16 cellular contexts compared by ENCODE assay signal in the genomic region with DNA sequence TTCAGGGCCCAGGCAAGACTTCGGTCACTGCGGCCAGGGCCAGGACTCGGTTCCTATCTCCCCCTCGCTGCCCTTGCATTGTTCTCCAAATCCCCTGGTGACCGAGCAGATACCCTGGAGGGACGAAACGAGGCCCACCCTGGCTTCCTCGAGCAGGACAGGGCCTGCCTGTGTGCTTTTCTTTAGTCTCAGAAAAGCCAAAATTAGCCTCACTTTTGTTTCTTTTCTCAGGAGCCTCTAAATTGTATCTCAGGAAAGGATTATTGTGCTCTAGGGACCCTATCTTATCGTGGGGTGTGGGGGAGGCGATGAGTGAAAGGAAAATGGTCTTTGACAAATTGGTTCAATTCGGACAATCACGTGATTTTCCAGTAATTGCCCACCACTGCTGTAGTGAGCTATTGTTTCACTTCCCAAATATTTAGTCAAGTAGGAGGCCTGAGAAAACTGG.
DNase-seq lines count a peak whose midpoint lies in the region; ATAC-seq, FAIRE-seq and TF ChIP-seq lines count a peak whose summit lies in the region.
"Had no signal": no experiment of that assay in that cellular context is flagged by ENCODE, and none has a peak within 500 bp of the region (broad histone marks: within the 10 kb centered on the region; RNA-seq: fewer than 3 reads in every experiment).

No MANE protein-coding gene starts in this region.

- intact Hi-C loops in IMR-90 (cut with micrococcal nuclease) = no loop called here
- intact Hi-C loops in K562 (cut with micrococcal nuclease) = loop anchor here (5.0 kb wide), 1 partner anchor 239 kb away; no protein-coding TSS in a partner anchor
- intact Hi-C loops in HepG2 (cut with micrococcal nuclease; ENCODE audit: unreplicated experiment) = loop anchor here (5.0 kb wide), 1 partner anchor 84 kb away; the partner anchor contains the start of gene ATP13A3
- intact Hi-C loops in dorsolateral prefrontal cortex (cut with DNase I) = no loop called here

- peak overlapping the region; percentile 90 for H2AFZ ChIP-seq in IMR-90 (replicated peaks; ENCODE audit: low read length, poor library complexity)
- peak overlapping the region; percentile 88 for H2AFZ ChIP-seq in K562 (ENCODE audit: low read depth, low read length)
- no peak overlapping the region for H2AFZ ChIP-seq in HepG2 (ENCODE audit: low read length)

- H2BK5ac ChIP-seq in IMR-90 (ENCODE audit: low read depth, low read length, poor library complexity, severe bottlenecking) = peak overlapping the region; percentile 89

- peak overlapping the region; percentile 100 for H2BK120ac ChIP-seq in IMR-90 (ENCODE audit: low read depth, low read length)

- FAIRE-seq in K562 (lab: Jason Lieb, UNC) = peak; percentile 11
- no peak for FAIRE-seq in HepG2 (lab: Jason Lieb, UNC)
- FAIRE-seq: TTC549 had no signal

- peak overlapping the region; percentile 92 for H2BK15ac ChIP-seq in IMR-90 (ENCODE audit: low read depth, low read length)

- peak overlapping the region; percentile 98 for H2AK5ac ChIP-seq in IMR-90 (ENCODE audit: low read depth, low read length)

- H3K4ac ChIP-seq in IMR-90 (ENCODE audit: low read depth, low read length) = peak overlapping the region; percentile 99

- TF ChIP-seq RAD21 in IMR-90 (IDR thresholded peaks at IDR 0.05; ENCODE audit: low read length) (no peak), K562 (CRISPR knock-in tag; conservative IDR thresholded peaks at IDR 0.05 in 1 of 2, IDR thresholded peaks at IDR 0.05 in 1 of 2) (no peak), HepG2 (CRISPR knock-in tag; IDR thresholded peaks at IDR 0.05) (no peak)

- peak overlapping the region; percentile 98 for H3K23ac ChIP-seq in IMR-90 (ENCODE audit: low read depth, low read length)

- H3K4me1 ChIP-seq in IMR-90 (ENCODE audit: control insufficient read depth, insufficient read depth, low read length) (peaks cover 28% of the 10 kb centered on the region), K562 (replicated peaks in 1 of 2; ENCODE audit: control insufficient read depth in 2 of 2, insufficient read depth in 2 of 2, low read length in 2 of 2) (peaks cover 39 to 45% of the 10 kb centered on the region in 2 experiments), HepG2 (ENCODE audit: insufficient read depth, low read length) (peaks cover 51% of the 10 kb centered on the region), subcutaneous abdominal adipose tissue (ENCODE audit: control insufficient read depth in 5 of 5, insufficient read depth in 5 of 5, low read length in 5 of 5) (peaks cover 27 to 61% (median 38%) of the 10 kb centered on the region in 5 donors)
- H3K4me1 ChIP-seq: prostate gland had no signal

- TF ChIP-seq POLR2A in IMR-90 (IDR thresholded peaks at IDR 0.05; ENCODE audit: low read depth, low read length) (peak; percentile 1; the same call in 1 of the 2 replicates), K562 (conservative IDR thresholded peaks at IDR 0.05) (no peak), HepG2 (IDR thresholded peaks at IDR 0.05; ENCODE audit: insufficient read depth in 1 of 2, low read depth in 2 of 2, low read length in 2 of 2) (no peak)

- ATAC-seq in IMR-90 (ENCODE audit: low read depth) (no peak), K562 (no peak), HepG2 (no peak), HG02973 (IDR thresholded peaks at IDR 0.05; ENCODE audit: unreplicated experiment) (no peak)
- ATAC-seq: stimulated activated naive CD8-positive, alpha-beta T cell treated with anti-CD3 and anti-CD28 coated beads, Interleukin-15, Interleukin-2, amounts not matched to agents 100 U/mL and 50 U/mL, for 24 hours had no signal

- no peak for TF ChIP-seq EP300 in K562 (IDR thresholded peaks at IDR 0.05; ENCODE audit: low read length)
- no peak for TF ChIP-seq EP300 in HepG2 (IDR thresholded peaks at IDR 0.05; ENCODE audit: low read depth in 2 of 2, low read length in 2 of 2)
- no peak for TF ChIP-seq EP300 in HepG2 (CRISPR knock-in tag; IDR thresholded peaks at IDR 0.05; ENCODE audit: borderline replicate concordance)

- H3K79me2 ChIP-seq in K562 (ENCODE audit: control insufficient read depth, insufficient read depth, low read length) = no peaks in the 10 kb centered on the region
- no peaks in the 10 kb centered on the region for H3K79me2 ChIP-seq in HepG2 (ENCODE audit: insufficient read depth, low read length)

- H3K9me1 ChIP-seq in IMR-90 (ENCODE audit: insufficient read depth, low read length) (peaks cover 31% of the 10 kb centered on the region), K562 (ENCODE audit: control insufficient read depth, insufficient read depth, low read length) (peaks cover 2% of the 10 kb centered on the region)

- POLR2A ChIA-PET in IMR-90 (lab: Charles Lee; ENCODE audit: unreplicated experiment) (no interaction called here), K562 (lab: Yijun Ruan, JAX) (interaction anchor here (1.0 to 2.9 kb wide), 3 partner anchors 13 to 21 kb away, joined by 4 to 10 read pairs (median 4); no protein-coding TSS in a partner anchor), HepG2 (lab: Yijun Ruan, JAX) (interaction anchor here (1.0 to 3.5 kb wide), 8 partner anchors 9 to 175 kb away, joined by 3 to 24 read pairs (median 6); no protein-coding TSS in a partner anchor)

- no TSS peak for BruUV-seq in IMR-90 (replicated peaks; lab: Mats Ljungman, UMichigan)
- no TSS peak for BruUV-seq in K562 (replicated peaks; lab: Mats Ljungman, UMichigan)
- BruUV-seq in HepG2 (replicated peaks; lab: Mats Ljungman, UMichigan) = no TSS peak

- H4K91ac ChIP-seq in IMR-90 (ENCODE audit: insufficient read depth, low read depth, low read length) = peak overlapping the region; percentile 97

- H3K36me3 ChIP-seq in IMR-90 (ENCODE audit: control insufficient read depth, insufficient read depth, low read length) (no peaks in the 10 kb centered on the region), K562 (ENCODE audit: control insufficient read depth, insufficient read depth, low read length) (no peaks in the 10 kb centered on the region), HepG2 (replicated peaks in 1 of 2; ENCODE audit: control insufficient read depth in 1 of 2, insufficient read depth in 2 of 2, low read length in 2 of 2) (no peaks in the 10 kb centered on the region), subcutaneous abdominal adipose tissue (ENCODE audit: control insufficient read depth in 5 of 5, insufficient read depth in 5 of 5, low read length in 5 of 5) (no peaks in the 10 kb centered on the region)
- H3K36me3 ChIP-seq: prostate gland had no signal

- TF ChIP-seq CTCF in IMR-90 (conservative IDR thresholded peaks at IDR 0.05; ENCODE audit: low read depth, low read length) (no peak), K562 (IDR thresholded peaks at IDR 0.05 in 2 of 3, conservative IDR thresholded peaks at IDR 0.05 in 1 of 3; ENCODE audit: insufficient read depth in 2 of 3, low read depth in 1 of 3, low read length in 3 of 3) (no peak), HepG2 (CRISPR knock-in tag; IDR thresholded peaks at IDR 0.05) (no peak), dorsolateral prefrontal cortex (IDR thresholded peaks at IDR 0.05 in 54 of 56, conservative IDR thresholded peaks at IDR 0.05 in 2 of 56; ENCODE audit: low read depth in 1 of 56, partially characterized antibody in 56 of 56) (no peak)

- no peak overlapping the region for H3K4me2 ChIP-seq in IMR-90 (ENCODE audit: low read depth, low read length)
- H3K4me2 ChIP-seq in K562 (ENCODE audit: insufficient read depth, low read length) = peak overlapping the region; percentile 58; the same call in 1 of the 2 replicates
- H3K4me2 ChIP-seq in HepG2 (ENCODE audit: low read depth, low read length) = peak overlapping the region; percentile 89

- H4K20me1 ChIP-seq in IMR-90 (ENCODE audit: insufficient read depth, low read length) (no peaks in the 10 kb centered on the region), K562 (replicated peaks; ENCODE audit: control insufficient read depth, insufficient read depth, low read length) (no peaks in the 10 kb centered on the region), HepG2 (ENCODE audit: insufficient read depth, low read length) (no peaks in the 10 kb centered on the region)

- H3K4me3 ChIP-seq in IMR-90 (ENCODE audit: insufficient read depth, low read depth, low read length) (no peak overlapping the region), K562 (no peak overlapping the region), HepG2 (replicated peaks in 1 of 3; ENCODE audit: insufficient read depth in 1 of 3, low read depth in 2 of 3, low read length in 3 of 3) (peak overlapping the region in 1 of 3 experiments; percentile 62; a peak in 2 of 6 replicates), subcutaneous abdominal adipose tissue (ENCODE audit: low read depth in 1 of 5, low read length in 5 of 5) (peak overlapping the region in 4 of 5 donors; percentile 21 to 56 (median 52)), dorsolateral prefrontal cortex (no peak overlapping the region)
- H3K4me3 ChIP-seq: prostate gland had no signal

- H2BK20ac ChIP-seq in IMR-90 (ENCODE audit: low read depth, low read length) = peak overlapping the region; percentile 99

- H3K27ac ChIP-seq in IMR-90 (ENCODE audit: insufficient read depth, low read length) (peak overlapping the region; percentile 93), K562 (ENCODE audit: extremely low read depth, low read depth, low read length) (peak overlapping the region; percentile 70), HepG2 (ENCODE audit: extremely low read length, insufficient read depth, low read length) (no peak overlapping the region), subcutaneous abdominal adipose tissue (ENCODE audit: low read depth, low read length) (peak overlapping the region; percentile 95), dorsolateral prefrontal cortex (peak overlapping the region in 21 of 59 donors; percentile 3 to 69 (median 43))
- H3K27ac ChIP-seq: prostate gland had no signal

- peak overlapping the region; percentile 64 for H3K9ac ChIP-seq in IMR-90 (ENCODE audit: low read depth, low read length)
- peak overlapping the region; percentile 64 to 87; a peak in 3 of 4 replicates for H3K9ac ChIP-seq in K562 (ENCODE audit: insufficient read depth in 1 of 2, low read depth in 2 of 2, low read length in 2 of 2)
- H3K9ac ChIP-seq in HepG2 (ENCODE audit: insufficient read depth, low read depth, low read length) = peak overlapping the region; percentile 67
- H3K9ac ChIP-seq in subcutaneous abdominal adipose tissue (ENCODE audit: low read length in 5 of 5) = peak overlapping the region in 4 of 5 donors; percentile 64 to 85 (median 70)

- CTCF ChIA-PET in IMR-90 (lab: Yijun Ruan, JAX) (interaction anchor here (1.6 kb wide), 1 partner anchor 99 kb away, joined by 5 read pairs; no protein-coding TSS in a partner anchor), K562 (lab: Yijun Ruan, JAX; ENCODE audit: low intra/inter-chr PET ratio) (interaction anchor here (0.6 kb wide), 1 partner anchor 1510 kb away, joined by 3 read pairs; no protein-coding TSS in a partner anchor), HepG2 (lab: Yijun Ruan, JAX; ENCODE audit: low intra/inter-chr PET ratio, low total read pairs) (interaction anchor here (1.5 kb wide), 1 partner anchor 99 kb away, joined by 4 read pairs; no protein-coding TSS in a partner anchor)

- peaks cover 0 to 33% of the 10 kb centered on the region in 2 experiments; a peak in 2 of 4 replicates for H3K79me1 ChIP-seq in IMR-90 (ENCODE audit: low read depth in 1 of 2, low read length in 2 of 2)

- peak overlapping the region; percentile 84 for H2AK9ac ChIP-seq in IMR-90 (replicated peaks; ENCODE audit: low read depth, low read length, poor library complexity)

- dilution Hi-C loops in IMR-90 (cut with HindIII; ENCODE audit: low sequenced_read_pairs, unreplicated experiment) = no loop called here

- H4K8ac ChIP-seq in IMR-90 (ENCODE audit: low read depth in 2 of 2, low read length in 2 of 2) = peak overlapping the region; percentile 90 to 99

- whole genome bisulfite sequencing in IMR-90 (ENCODE audit: extremely low coverage in 2 of 2, insufficient read length in 1 of 2), 2 experiments = 91% methylated on average over 6 of the region's 12 CpGs; no CpG with 5 or more reads in 1 of the 2 experiments
- WGBS in K562 (ENCODE audit: insufficient coverage, low coverage, missing lambda C conversion rate) = 46% methylated on average over 12 of the region's 12 CpGs
- 74% methylated on average over 10 of the region's 12 CpGs for WGBS in HepG2 (ENCODE audit: low lambda C conversion rate)

- H3K18ac ChIP-seq in IMR-90 (ENCODE audit: low read depth, low read length) = peak overlapping the region; percentile 97

- in situ Hi-C loops in IMR-90 (cut with MboI; ENCODE audit: low sequenced_read_pairs) = no loop called here
- in situ Hi-C loops in K562 (cut with MboI) = no loop called here
- in situ Hi-C loops in HepG2 (cut with HindIII; ENCODE audit: extremely low pct_ligation_motif_present, low pct_unique_long_range_greater_than_20kb) = loop anchor here (5.0 kb wide), 1 partner anchor 94 kb away; no protein-coding TSS in a partner anchor

- DNase-seq in IMR-90 (no peak), K562 (ENCODE audit: extremely low read depth in 1 of 4, low spot score in 3 of 4) (no peak), HepG2 (ENCODE audit: low spot score) (no peak), dorsolateral prefrontal cortex (no peak)
- no peak for DNase-seq in activated CD4-positive, alpha-beta T cell treated with anti-CD3 and anti-CD28 coated beads, Interleukin-2, amount 50 U/mL, for 4 hours
- DNase-seq: activated naive CD4-positive, alpha-beta T cell treated with Interleukin-2 at 50 U/mL for 16 hours; central memory CD4-positive, alpha-beta T cell; midbrain; NCI-H1105 treated with DMSO at 0.1 percent for 48 hours; SHP77; stimulated activated CD4-positive, alpha-beta T cell treated with anti-CD3 and anti-CD28 coated beads, Interleukin-4, amount 100 ng/mL, for 4 hours; stimulated activated naive CD8-positive, alpha-beta T cell treated with anti-CD3 and anti-CD28 coated beads, Interleukin-15, Interleukin-2, amounts not matched to agents 100 U/mL and 50 U/mL, for 24 hours had no signal

- H4K5ac ChIP-seq in IMR-90 (ENCODE audit: low read depth, low read length) = peak overlapping the region; percentile 96

- H3K14ac ChIP-seq in IMR-90 (replicated peaks; ENCODE audit: low read depth, low read length) = peak overlapping the region; percentile 100

- H3K56ac ChIP-seq in IMR-90 (ENCODE audit: extremely low read depth, insufficient read depth, low read length) = peak overlapping the region; percentile 78

- H3K27me3 ChIP-seq in IMR-90 (ENCODE audit: control insufficient read depth, insufficient read depth, low read length) (no peaks in the 10 kb centered on the region), K562 (ENCODE audit: control insufficient read depth in 2 of 2, insufficient read depth in 2 of 2, low read length in 2 of 2) (no peaks in the 10 kb centered on the region), HepG2 (ENCODE audit: control insufficient read depth in 1 of 2, insufficient read depth in 2 of 2, low read length in 2 of 2) (no peaks in the 10 kb centered on the region), subcutaneous abdominal adipose tissue (ENCODE audit: control insufficient read depth in 5 of 5, insufficient read depth in 4 of 5, low read length in 5 of 5) (peaks cover 0 to 6% (median 0%) of the 10 kb centered on the region in 5 donors), dorsolateral prefrontal cortex (peaks cover 0 to under 1% (median 0%) of the 10 kb centered on the region in 45 donors)

- peaks cover 2% of the 10 kb centered on the region; the same call in 1 of the 2 replicates for H3K9me3 ChIP-seq in IMR-90 (ENCODE audit: control insufficient read depth, insufficient read depth, low read length)
- H3K9me3 ChIP-seq in K562 (replicated peaks; ENCODE audit: control insufficient read depth, insufficient read depth, low read depth, low read length) = no peaks in the 10 kb centered on the region
- H3K9me3 ChIP-seq in HepG2 (ENCODE audit: low read length) = no peaks in the 10 kb centered on the region
- H3K9me3 ChIP-seq in subcutaneous abdominal adipose tissue (ENCODE audit: control insufficient read depth in 5 of 5, low read length in 5 of 5) = peaks cover 0 to 5% (median 0%) of the 10 kb centered on the region in 5 donors
- H3K9me3 ChIP-seq: prostate gland had no signal

Comparison
In these comparisons a context has a peak if more than half of its experiments do, and no peak if none do; other contexts are left out.
1. H3K4me3 ChIP-seq: peak in subcutaneous abdominal adipose tissue (4 of 5); none in IMR-90 (single experiment), K562 (single experiment) and dorsolateral prefrontal cortex (0 of 59).
2. intact Hi-C loops: an anchor here in K562 (5.0 kb wide) and HepG2 (5.0 kb wide); none called in IMR-90 and dorsolateral prefrontal cortex.
3. Peak in every context shown above with its lines, with median percentiles within 50 percentile points of each other: H3K9ac ChIP-seq.